11 cellular contexts compared by ENCODE assay signal in the genomic region with DNA sequence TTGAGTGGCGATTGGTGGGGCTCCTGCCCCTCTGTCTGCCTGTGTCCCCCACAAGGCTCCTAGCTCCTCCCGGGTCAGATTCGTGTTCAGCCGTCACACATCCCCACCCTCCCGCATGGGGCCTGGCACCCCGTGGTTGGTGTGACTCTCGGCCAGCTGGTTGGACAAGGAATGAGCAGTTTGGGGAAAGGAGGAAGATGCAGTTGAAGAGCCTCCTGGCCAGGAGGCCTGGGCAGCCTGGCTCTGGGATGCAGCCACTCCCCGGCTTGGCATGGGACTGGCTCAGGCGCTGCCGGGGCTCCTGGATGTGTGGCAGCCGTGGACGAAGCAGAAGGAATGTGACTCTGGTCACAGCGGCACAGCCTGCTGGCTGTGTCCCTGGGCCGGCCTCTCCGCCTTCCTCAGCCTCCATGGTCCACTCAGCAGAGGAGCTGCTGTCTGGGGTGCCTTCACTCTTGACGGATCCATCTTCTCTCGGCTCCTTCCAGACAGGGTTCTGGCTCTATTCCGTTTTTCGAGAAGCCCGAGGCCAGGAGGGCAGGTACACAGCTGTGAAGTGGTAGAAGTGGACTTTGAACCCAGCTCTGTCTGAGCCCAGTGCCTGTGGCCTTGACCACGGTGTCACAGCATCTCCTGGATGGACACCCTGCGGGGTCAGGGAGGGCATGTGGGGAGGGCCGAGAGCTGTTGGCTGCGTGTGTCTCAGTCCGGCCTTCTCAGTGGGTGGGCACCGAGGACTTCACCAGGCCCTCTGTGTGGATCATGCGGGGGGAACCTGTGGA. TPM values are rescaled to one million over a fixed set of nuclear protein-coding genes. Genes with fewer than 3 reads are reported as not detected.
DNase-seq lines count a peak whose midpoint lies in the region; ATAC-seq, FAIRE-seq and TF ChIP-seq lines count a peak whose summit lies in the region.
"Had no signal": no experiment of that assay in that cellular context is flagged by ENCODE, and none has a peak within 500 bp of the region (broad histone marks: within the 10 kb centered on the region; RNA-seq: fewer than 3 reads in every experiment).

No MANE protein-coding gene starts in this region.

- H3K9me2 ChIP-seq in OCI-LY7 (ENCODE audit: insufficient read depth, low read length): no peaks in the 10 kb centered on the region

- H2AFZ ChIP-seq in OCI-LY7 (ENCODE audit: low read length) (no peak overlapping the region), H1 (ENCODE audit: low read length) (no peak overlapping the region)

- DNase-seq in CD4-positive, alpha-beta T cell: no peak
- no peak for DNase-seq in OCI-LY7 (ENCODE audit: low spot score)
- no peak for DNase-seq in H1 (ENCODE audit: low read depth in 1 of 2, low spot score in 2 of 2)
- DNase-seq in neural crest cell (ENCODE audit: low read depth, low spot score): no peak
- DNase-seq in NCI-H345 (lab: John Stamatoyannopoulos, UW): no peak
- DNase-seq in NCI-H128 (lab: John Stamatoyannopoulos, UW; ENCODE audit: unreplicated experiment): no peak
- no peak for DNase-seq in GM10266 (ENCODE audit: extremely low spot score)
- DNase-seq: amniotic stem cell, left cardiac atrium, OCI-M1 had no signal

- H3K4me3 ChIP-seq in OCI-LY7 (ENCODE audit: low read depth, low read length, poor library complexity, severe bottlenecking) (no peak overlapping the region), H1 (ENCODE audit: extremely low read depth in 1 of 4, insufficient read depth in 2 of 4, low read depth in 3 of 4, low read length in 4 of 4) (peak overlapping the region in 1 of 4 experiments; percentile 100; a peak in 2 of 8 replicates)

- H4K91ac ChIP-seq in H1 (replicated peaks; ENCODE audit: insufficient read length, low read length): no peak overlapping the region

- H3K36me3 ChIP-seq in OCI-LY7 (ENCODE audit: insufficient read depth, low read length): peaks cover 44% of the 10 kb centered on the region
- peaks cover 5 to 22% (median 12%) of the 10 kb centered on the region in 4 experiments; a peak in 7 of 8 replicates for H3K36me3 ChIP-seq in H1 (ENCODE audit: control insufficient read depth in 2 of 4, insufficient read depth in 4 of 4, low read length in 3 of 4)

- CTCF ChIA-PET in CD4-positive, alpha-beta T cell (lab: Charles Lee): no interaction called here
- CTCF ChIA-PET in OCI-LY7 (lab: Charles Lee; ENCODE audit: unreplicated experiment) (no interaction called here), H1 (lab: Charles Lee; ENCODE audit: partially characterized antibody) (interaction anchor here (0.7 to 3.1 kb wide), 4 partner anchors 10 to 37 kb away, joined by 3 to 10 read pairs (median 4); no protein-coding TSS in a partner anchor)

- H4K8ac ChIP-seq in H1 (ENCODE audit: extremely low read depth, insufficient read depth, low read length): no peak overlapping the region

- intact Hi-C loops in CD4-positive, alpha-beta T cell (cut with DNase I, micrococcal nuclease): loop anchor here (2.0 to 10.0 kb wide), 2 partner anchors 47 to 293 kb away; a partner anchor contains a TSS
- intact Hi-C loops in OCI-LY7 (cut with micrococcal nuclease; ENCODE audit: unreplicated experiment): loop anchor here (10.0 kb wide), 1 partner anchor 267 kb away; a partner anchor contains a TSS

- no peak overlapping the region for H2BK20ac ChIP-seq in H1 (ENCODE audit: low read length)

- H3K79me2 ChIP-seq in OCI-LY7 (ENCODE audit: insufficient read depth, low read depth, low read length): peaks cover 59% of the 10 kb centered on the region
- H3K79me2 ChIP-seq in H1 (ENCODE audit: control insufficient read depth in 1 of 2, insufficient read depth in 2 of 2, low read length in 2 of 2): peaks cover 45 to 90% of the 10 kb centered on the region in 2 experiments

- peak overlapping the region; percentile 82 for H3K4me3 Mint-ChIP-seq in CD4-positive, alpha-beta T cell
- H3K4me3 Mint-ChIP-seq in neural crest cell: peak overlapping the region; percentile 92

- H3K36me3 Mint-ChIP-seq in CD4-positive, alpha-beta T cell (ENCODE audit: low read depth): peaks cover 19% of the 10 kb centered on the region
- peaks cover 9% of the 10 kb centered on the region for H3K36me3 Mint-ChIP-seq in neural crest cell (ENCODE audit: low read depth)

- H2BK5ac ChIP-seq in H1 (ENCODE audit: low read depth, low read length): no peak overlapping the region

- no peaks in the 10 kb centered on the region for H3K27me3 ChIP-seq in CD4-positive, alpha-beta T cell (ENCODE audit: control insufficient read depth, insufficient read depth, low read length)
- H3K27me3 ChIP-seq in H1 (replicated peaks in 1 of 4; ENCODE audit: control insufficient read depth in 3 of 4, extremely low read depth in 1 of 4, insufficient read depth in 3 of 4, low read length in 3 of 4): no peaks in the 10 kb centered on the region

- no peak overlapping the region for H3K4ac ChIP-seq in H1 (replicated peaks; ENCODE audit: insufficient read length, low read depth, low read length)

- no peak overlapping the region for H2AK5ac ChIP-seq in H1 (ENCODE audit: low read depth, low read length)

- H3K4me2 ChIP-seq in OCI-LY7 (ENCODE audit: low read length) (peak overlapping the region; percentile 92), H1 (ENCODE audit: insufficient read depth in 1 of 2, low read depth in 2 of 2, low read length in 2 of 2) (peak overlapping the region; percentile 67 to 91; a peak in 3 of 4 replicates)

- POLR2A ChIA-PET in CD4-positive, alpha-beta T cell (lab: Charles Lee): no interaction called here
- POLR2A ChIA-PET in OCI-LY7 (lab: Charles Lee) (no interaction called here), H1 (lab: Charles Lee; ENCODE audit: partially characterized antibody) (interaction anchor here (0.5 to 15.0 kb wide), 11 partner anchors 11 to 135 kb away, joined by 3 to 312 read pairs (median 5); a partner anchor contains a TSS)

- H2BK120ac ChIP-seq in H1 (replicated peaks; ENCODE audit: low read depth, low read length): no peak overlapping the region

- peaks cover 16% of the 10 kb centered on the region for H3K4me1 ChIP-seq in OCI-LY7 (ENCODE audit: insufficient read depth, low read length, poor library complexity, severe bottlenecking)
- H3K4me1 ChIP-seq in H1 (replicated peaks in 1 of 4; ENCODE audit: control insufficient read depth in 3 of 4, insufficient read depth in 4 of 4, low read length in 3 of 4): peaks cover 0 to 37% (median 23%) of the 10 kb centered on the region in 4 experiments; a peak in 5 of 7 replicates

- ATAC-seq in CD4-positive, alpha-beta T cell (ENCODE audit: poor library complexity): no peak
- ATAC-seq in HG02840 (IDR thresholded peaks at IDR 0.05; ENCODE audit: low FRiP score, unreplicated experiment): no peak
- ATAC-seq: left cardiac atrium had no signal

- WGBS in H1 (ENCODE audit: extremely low coverage in 1 of 2, insufficient coverage in 1 of 2, insufficient read length in 1 of 2, insufficient replicate concordance in 2 of 2, low coverage in 1 of 2, low lambda C conversion rate in 2 of 2, missing lambda C conversion rate in 1 of 2), 2 experiments: 92% methylated on average over 27 of the region's 27 CpGs; no CpG with 5 or more reads in 1 of the 2 experiments

- no peaks in the 10 kb centered on the region for H3K9me3 Mint-ChIP-seq in CD4-positive, alpha-beta T cell
- H3K9me3 Mint-ChIP-seq in neural crest cell: no peaks in the 10 kb centered on the region

- no TSS peak for BruUV-seq in OCI-LY7 (replicated peaks; lab: Mats Ljungman, UMichigan)

- no peak overlapping the region for H3K56ac ChIP-seq in H1 (replicated peaks; ENCODE audit: insufficient read length, low read depth, low read length)

- TF ChIP-seq RAD21 in H1 (IDR thresholded peaks at IDR 0.05 in 1 of 2, conservative IDR thresholded peaks at IDR 0.05 in 1 of 2; ENCODE audit: low read depth in 2 of 2, low read length in 2 of 2): no peak

- peaks cover 22% of the 10 kb centered on the region; the same call in 1 of the 2 replicates for H3K23me2 ChIP-seq in H1 (ENCODE audit: low read depth, low read length)

- H3K9ac ChIP-seq in H1 (replicated peaks in 1 of 4; ENCODE audit: extremely low read depth in 1 of 4, low read depth in 3 of 4, low read length in 3 of 4): peak overlapping the region in 1 of 4 experiments; percentile 11; a peak in 1 of 7 replicates

- no peak overlapping the region for H2BK15ac ChIP-seq in H1 (ENCODE audit: low read length)

- no peak overlapping the region for H2BK12ac ChIP-seq in H1 (ENCODE audit: low read depth, low read length)

- H3K4me1 Mint-ChIP-seq in CD4-positive, alpha-beta T cell (ENCODE audit: low read depth): peaks cover 47% of the 10 kb centered on the region
- H3K4me1 Mint-ChIP-seq in neural crest cell: peaks cover 44% of the 10 kb centered on the region

- no peak for TF ChIP-seq EP300 in H1 (IDR thresholded peaks at IDR 0.05; ENCODE audit: borderline replicate concordance in 1 of 2, low read depth in 2 of 2, low read length in 2 of 2)

- peak overlapping the region; percentile 24 for H3K27ac Mint-ChIP-seq in CD4-positive, alpha-beta T cell
- H3K27ac Mint-ChIP-seq in neural crest cell (ENCODE audit: unreplicated experiment): no peak overlapping the region

- H3K79me1 ChIP-seq in H1 (ENCODE audit: low read depth, low read length): peaks cover 25% of the 10 kb centered on the region

- H3K18ac ChIP-seq in H1 (ENCODE audit: extremely low read depth, low read length): no peak overlapping the region

- no peak for TF ChIP-seq CTCF in CD4-positive, alpha-beta T cell (IDR thresholded peaks at IDR 0.05)
- no peak for TF ChIP-seq CTCF in OCI-LY7 (conservative IDR thresholded peaks at IDR 0.05; ENCODE audit: low read length)
- no peak for TF ChIP-seq CTCF in H1 (IDR thresholded peaks at IDR 0.05; ENCODE audit: control extremely low read depth in 1 of 3, insufficient read depth in 1 of 3, low read depth in 1 of 3, low read length in 3 of 3)
- no peak for TF ChIP-seq CTCF in neural crest cell (conservative IDR thresholded peaks at IDR 0.05)
- TF ChIP-seq CTCF in GM10266 (IDR thresholded peaks at IDR 0.05; ENCODE audit: control insufficient read depth, insufficient read depth, low read depth, missing control alignments): no peak

- H3K27ac ChIP-seq in CD4-positive, alpha-beta T cell (ENCODE audit: low read depth, low read length): no peak overlapping the region
- H3K27ac ChIP-seq in OCI-LY7 (ENCODE audit: low read depth, low read length, poor library complexity, severe bottlenecking) (no peak overlapping the region), H1 (ENCODE audit: low read depth, low read length) (no peak overlapping the region)

- H3K27me3 Mint-ChIP-seq in CD4-positive, alpha-beta T cell: no peaks in the 10 kb centered on the region
- peaks cover 3% of the 10 kb centered on the region for H3K27me3 Mint-ChIP-seq in neural crest cell (ENCODE audit: low read depth)

- FAIRE-seq in H1 (lab: Jason Lieb, UNC): no peak

- no peak overlapping the region for H4K5ac ChIP-seq in H1 (ENCODE audit: insufficient read length, low read depth, low read length)

- no peak overlapping the region for H3K23ac ChIP-seq in H1 (ENCODE audit: insufficient read length)

- no peak overlapping the region for H3K14ac ChIP-seq in H1 (ENCODE audit: insufficient read length)

- TF ChIP-seq POLR2A in H1 (IDR thresholded peaks at IDR 0.05; ENCODE audit: control extremely low read depth in 1 of 2, low read depth in 2 of 2, low read length in 2 of 2): no peak

- H3K9me3 ChIP-seq in CD4-positive, alpha-beta T cell (ENCODE audit: control insufficient read depth, low read length): no peaks in the 10 kb centered on the region
- H3K9me3 ChIP-seq in OCI-LY7 (ENCODE audit: low read length) (no peaks in the 10 kb centered on the region), H1 (ENCODE audit: insufficient read depth in 2 of 2, low read depth in 1 of 2, low read length in 1 of 2) (no peaks in the 10 kb centered on the region)

- H4K20me1 ChIP-seq in OCI-LY7 (ENCODE audit: insufficient read depth, low read length) (peaks cover 17% of the 10 kb centered on the region), H1 (replicated peaks in 1 of 2; ENCODE audit: control insufficient read depth in 1 of 2, insufficient read depth in 2 of 2, low read length in 2 of 2) (peaks cover 37 to 65% of the 10 kb centered on the region in 2 experiments)

RNA-seq across cellular contexts. Expression of a gene that starts 2.1 kb away (rescaled TPM):
- 10 to 100 TPM; 19.9 to 24.0 TPM for total RNA-seq in CD4-positive, alpha-beta T cell
- 50.1 and 53.6 TPM in 2 replicates for total RNA-seq in OCI-LY7 (2014; rRNA removed; shearing (Covaris generic))
- 82.3 and 103 TPM in 2 replicates for total RNA-seq in OCI-LY7 (2022)
- 148 and 155 TPM in 2 replicates for total RNA-seq in H1 (2021; fragmentation: NEBNext Ultra II Directional; extraction: Animal tissue kit (Norgen Biotek cat#: 25700))
- polyA plus RNA-seq in H1 (2011; rRNA removed): 96.8 and 140 TPM in 2 replicates
- 87.7 TPM for polyA plus RNA-seq in H1 (2011; cell fraction: cytosol; rRNA removed)
- 166 TPM for polyA plus RNA-seq in H1 (2011; cell fraction: nucleus; rRNA removed)
- polyA plus RNA-seq in H1 (2012, experiment 1 of 2): 72.2 to 138 TPM (median 118 TPM) in 4 replicates
- 99.5 TPM for polyA plus RNA-seq in H1 (2012, experiment 2 of 2)
- 119 TPM for polyA plus RNA-seq in H1 (2013, experiment 1 of 2)
- polyA plus RNA-seq in H1 (2013, experiment 2 of 2): 114 TPM
- 88.7 and 112 TPM in 2 replicates for polyA minus RNA-seq in H1 (2011; rRNA and poly(A)+ RNA removed)
- 80.9 TPM for polyA minus RNA-seq in H1 (2011; cell fraction: cytosol; rRNA and poly(A)+ RNA removed)
- polyA minus RNA-seq in H1 (2011; cell fraction: nucleus; rRNA and poly(A)+ RNA removed): 56.2 TPM
- 82.2 and 85.5 TPM in 2 replicates for total RNA-seq in neural crest cell

RNA-seq across cellular contexts. Expression of a gene that starts 9.2 kb away (rescaled TPM):
- total RNA-seq in CD4-positive, alpha-beta T cell: not detected
- total RNA-seq in OCI-LY7 (2014; rRNA removed; shearing (Covaris generic)): 3.1 and 5.0 TPM in 2 replicates
- total RNA-seq in OCI-LY7 (2022) (7.9 and 9.5 TPM in 2 replicates), neural crest cell (0.64 and 0.98 TPM in 2 replicates)
- total RNA-seq in H1 (2021; fragmentation: NEBNext Ultra II Directional; extraction: Animal tissue kit (Norgen Biotek cat#: 25700)): 4.3 and 5.3 TPM in 2 replicates
- polyA plus RNA-seq in H1 (2011; rRNA removed): 5.4 and 6.6 TPM in 2 replicates
- 7.4 TPM for polyA plus RNA-seq in H1 (2011; cell fraction: cytosol; rRNA removed)
- polyA plus RNA-seq in H1 (2011; cell fraction: nucleus; rRNA removed): 23.2 TPM
- 6.8 to 14.2 TPM (median 12.7 TPM) in 4 replicates for polyA plus RNA-seq in H1 (2012, experiment 1 of 2)
- polyA plus RNA-seq in H1 (2012, experiment 2 of 2): 4.8 TPM
- 11.6 TPM for polyA plus RNA-seq in H1 (2013, experiment 1 of 2)
- 13.9 TPM for polyA plus RNA-seq in H1 (2013, experiment 2 of 2)
- 2.4 and 2.6 TPM in 2 replicates for polyA minus RNA-seq in H1 (2011; rRNA and poly(A)+ RNA removed)
- 2.0 TPM for polyA minus RNA-seq in H1 (2011; cell fraction: cytosol; rRNA and poly(A)+ RNA removed)
- 3.2 TPM for polyA minus RNA-seq in H1 (2011; cell fraction: nucleus; rRNA and poly(A)+ RNA removed)

RNA-seq across cellular contexts. Expression of a gene that starts 22.0 kb away (rescaled TPM):
- total RNA-seq in CD4-positive, alpha-beta T cell: 10 to 100 TPM; 80.3 to 85.6 TPM
- total RNA-seq in OCI-LY7 (2014; rRNA removed; shearing (Covaris generic)): 76.5 and 87.4 TPM in 2 replicates
- total RNA-seq in OCI-LY7 (2022) (112 and 129 TPM in 2 replicates), neural crest cell (108 and 115 TPM in 2 replicates)
- total RNA-seq in H1 (2021; fragmentation: NEBNext Ultra II Directional; extraction: Animal tissue kit (Norgen Biotek cat#: 25700)): 52.7 and 63.5 TPM in 2 replicates
- polyA plus RNA-seq in H1 (2011; rRNA removed): 40.6 and 59.4 TPM in 2 replicates
- 50.0 TPM for polyA plus RNA-seq in H1 (2011; cell fraction: cytosol; rRNA removed)
- polyA plus RNA-seq in H1 (2011; cell fraction: nucleus; rRNA removed): 380 TPM
- polyA plus RNA-seq in H1 (2012, experiment 1 of 2): 37.9 to 66.9 TPM (median 59.1 TPM) in 4 replicates
- 29.8 TPM for polyA plus RNA-seq in H1 (2012, experiment 2 of 2)
- 28.9 TPM for polyA plus RNA-seq in H1 (2013, experiment 1 of 2)
- polyA plus RNA-seq in H1 (2013, experiment 2 of 2): 27.1 TPM
- 24.8 and 36.2 TPM in 2 replicates for polyA minus RNA-seq in H1 (2011; rRNA and poly(A)+ RNA removed)
- 37.0 TPM for polyA minus RNA-seq in H1 (2011; cell fraction: cytosol; rRNA and poly(A)+ RNA removed)
- polyA minus RNA-seq in H1 (2011; cell fraction: nucleus; rRNA and poly(A)+ RNA removed): 106 TPM

RNA-seq across cellular contexts. Expression of a gene that starts 38.7 kb away (rescaled TPM):
- total RNA-seq in CD4-positive, alpha-beta T cell: under 1 TPM in 1 of 2 experiments, not detected in 1; 0.06 TPM
- total RNA-seq in OCI-LY7 (2014; rRNA removed; shearing (Covaris generic)): 0.09 TPM in 1 of 2 replicates, not detected in the other
- total RNA-seq in OCI-LY7 (2022) (0.06 and 0.13 TPM in 2 replicates), neural crest cell (18.9 and 20.2 TPM in 2 replicates)
- total RNA-seq in H1 (2021; fragmentation: NEBNext Ultra II Directional; extraction: Animal tissue kit (Norgen Biotek cat#: 25700)): 6.4 and 6.5 TPM in 2 replicates
- 1.2 and 2.7 TPM in 2 replicates for polyA plus RNA-seq in H1 (2011; rRNA removed)
- polyA plus RNA-seq in H1 (2011; cell fraction: cytosol; rRNA removed): 2.0 TPM
- 9.8 TPM for polyA plus RNA-seq in H1 (2011; cell fraction: nucleus; rRNA removed)
- 2.7 to 3.7 TPM (median 3.2 TPM) in 4 replicates for polyA plus RNA-seq in H1 (2012, experiment 1 of 2)
- polyA plus RNA-seq in H1 (2012, experiment 2 of 2): 2.8 TPM
- 2.0 TPM for polyA plus RNA-seq in H1 (2013, experiment 1 of 2)
- 1.9 TPM for polyA plus RNA-seq in H1 (2013, experiment 2 of 2)
- polyA minus RNA-seq in H1 (2011; rRNA and poly(A)+ RNA removed): 0.93 and 1.9 TPM in 2 replicates
- 4.5 TPM for polyA minus RNA-seq in H1 (2011; cell fraction: cytosol; rRNA and poly(A)+ RNA removed)
- polyA minus RNA-seq in H1 (2011; cell fraction: nucleus; rRNA and poly(A)+ RNA removed): 4.4 TPM

RNA-seq across cellular contexts. Expression of a gene that starts 47.6 kb away (rescaled TPM):
- total RNA-seq in CD4-positive, alpha-beta T cell: 10 to 100 TPM; 22.9 to 26.4 TPM
- total RNA-seq in OCI-LY7 (2014; rRNA removed; shearing (Covaris generic)): 57.1 and 65.4 TPM in 2 replicates
- total RNA-seq in OCI-LY7 (2022) (68.6 and 71.3 TPM in 2 replicates), neural crest cell (68.1 and 69.2 TPM in 2 replicates)
- 67.6 and 69.6 TPM in 2 replicates for total RNA-seq in H1 (2021; fragmentation: NEBNext Ultra II Directional; extraction: Animal tissue kit (Norgen Biotek cat#: 25700))
- 321 and 440 TPM in 2 replicates for polyA plus RNA-seq in H1 (2011; rRNA removed)
- 218 TPM for polyA plus RNA-seq in H1 (2011; cell fraction: cytosol; rRNA removed)
- polyA plus RNA-seq in H1 (2011; cell fraction: nucleus; rRNA removed): 354 TPM
- polyA plus RNA-seq in H1 (2012, experiment 1 of 2): 47.7 to 104 TPM (median 94.8 TPM) in 4 replicates
- polyA plus RNA-seq in H1 (2012, experiment 2 of 2): 87.2 TPM
- polyA plus RNA-seq in H1 (2013, experiment 1 of 2): 57.1 TPM
- polyA plus RNA-seq in H1 (2013, experiment 2 of 2): 56.1 TPM
- 88.3 and 98.1 TPM in 2 replicates for polyA minus RNA-seq in H1 (2011; rRNA and poly(A)+ RNA removed)
- 67.9 TPM for polyA minus RNA-seq in H1 (2011; cell fraction: cytosol; rRNA and poly(A)+ RNA removed)
- 111 TPM for polyA minus RNA-seq in H1 (2011; cell fraction: nucleus; rRNA and poly(A)+ RNA removed)
